Comparison of ENCODE assay signal across 8 cellular contexts in the genomic region with DNA sequence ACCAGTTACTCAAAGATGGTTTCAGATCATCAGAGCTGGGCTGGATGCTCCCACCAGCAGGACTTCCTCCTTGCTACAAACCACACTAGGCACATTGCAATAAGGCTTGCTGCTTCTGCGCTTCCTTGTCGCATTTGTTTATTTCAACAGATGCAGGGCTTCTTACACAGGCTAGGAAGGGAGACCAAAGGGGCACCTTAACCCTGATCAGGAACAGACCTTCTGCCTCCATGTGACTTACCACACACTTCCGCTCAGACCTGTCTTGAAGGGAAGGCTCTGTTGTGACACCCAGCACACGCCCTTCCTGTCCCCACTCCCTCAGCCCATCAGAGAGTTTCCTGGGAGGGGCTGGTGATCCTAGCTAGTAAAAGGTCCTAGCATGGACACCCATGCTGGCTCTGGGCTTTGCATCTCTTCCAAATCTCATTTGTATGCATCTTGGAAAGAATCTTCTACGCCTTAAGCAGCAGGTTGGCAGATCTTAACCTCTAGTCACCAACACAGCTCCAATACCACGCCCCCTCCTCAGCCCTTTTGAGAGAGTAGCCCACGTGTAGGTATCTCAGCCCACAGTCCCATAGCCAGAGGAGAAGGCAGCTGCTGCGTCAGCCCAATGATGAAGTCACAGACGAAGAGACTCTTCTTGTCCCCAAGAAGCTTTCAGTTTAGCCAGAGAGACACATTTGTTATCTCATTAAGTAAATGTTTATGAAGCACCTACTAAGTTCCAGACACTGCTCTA. TPM values are rescaled to one million over a fixed set of nuclear protein-coding genes. Genes with fewer than 3 reads are reported as not detected.
DNase-seq lines count a peak whose midpoint lies in the region; ATAC-seq, FAIRE-seq and TF ChIP-seq lines count a peak whose summit lies in the region.

No MANE protein-coding gene starts in this region.

- no peaks in the 10 kb centered on the region for H3K27me3 ChIP-seq in spleen (replicated peaks in 1 of 7)

- peak overlapping the region in 7 of 8 donors; percentile 35 to 92 (median 78) for H3K27ac ChIP-seq in spleen

- peak overlapping the region in 1 of 8 donors; percentile 50 for H3K4me3 ChIP-seq in spleen

- peaks cover 55% of the 10 kb centered on the region for H3K4me1 Mint-ChIP-seq in activated naive CD4-positive, alpha-beta T cell treated with anti-CD3 and anti-CD28 coated beads, Interleukin-2, amount 10 ng/mL, durations not matched to agents 7 days and 5 days

- H3K9me3 ChIP-seq in spleen: no peaks in the 10 kb centered on the region

- peak overlapping the region; percentile 94 for H3K27ac Mint-ChIP-seq in activated naive CD4-positive, alpha-beta T cell treated with anti-CD3 and anti-CD28 coated beads, Interleukin-2, amount 10 ng/mL, durations not matched to agents 7 days and 5 days

- peaks cover 0 to 10% (median 0%) of the 10 kb centered on the region in 6 donors for H3K36me3 ChIP-seq in spleen

- H3K9me3 Mint-ChIP-seq in activated naive CD4-positive, alpha-beta T cell treated with anti-CD3 and anti-CD28 coated beads, Interleukin-2, amount 10 ng/mL, durations not matched to agents 7 days and 5 days: peaks cover 27% of the 10 kb centered on the region

- WGBS in spleen, 5 donors: 36 to 51% (median 43%) methylated on average over 9 of the region's 9 CpGs

- no peak for ATAC-seq in GM18520 (IDR thresholded peaks at IDR 0.05; ENCODE audit: unreplicated experiment)

- H3K4me3 Mint-ChIP-seq in activated naive CD4-positive, alpha-beta T cell treated with anti-CD3 and anti-CD28 coated beads, Interleukin-2, amount 10 ng/mL, durations not matched to agents 7 days and 5 days: peak overlapping the region; percentile 57

- peaks cover 0 to 42% (median 19%) of the 10 kb centered on the region in 6 donors for H3K4me1 ChIP-seq in spleen

- TF ChIP-seq CTCF in spleen (IDR thresholded peaks at IDR 0.05 in 8 of 11, conservative IDR thresholded peaks at IDR 0.05 in 3 of 11): no peak

- DNase-seq in GM18507 (ENCODE audit: extremely low spot score, insufficient read length, low read depth) (no peak), SKM-1 (lab: John Stamatoyannopoulos, UW; ENCODE audit: unreplicated experiment) (peak; percentile 80), spleen (peak; percentile 88), kidney glomerular epithelial cell (lab: John Stamatoyannopoulos, UW) (no peak), NCI-H446 treated with DMSO at 0.1 percent for 48 hours (lab: John Stamatoyannopoulos, UW) (no peak), NCI-H774 (lab: John Stamatoyannopoulos, UW) (no peak)
- peak; percentile 87 for DNase-seq in activated naive CD4-positive, alpha-beta T cell treated with anti-CD3 and anti-CD28 coated beads, Interleukin-2, amount 10 ng/mL, durations not matched to agents 7 days and 5 days

- H3K36me3 Mint-ChIP-seq in activated naive CD4-positive, alpha-beta T cell treated with anti-CD3 and anti-CD28 coated beads, Interleukin-2, amount 10 ng/mL, durations not matched to agents 7 days and 5 days: peaks cover 69% of the 10 kb centered on the region

- intact Hi-C loops in spleen (cut with DNase I; ENCODE audit: low total_unique reads): no loop called here

- H3K27me3 Mint-ChIP-seq in activated naive CD4-positive, alpha-beta T cell treated with anti-CD3 and anti-CD28 coated beads, Interleukin-2, amount 10 ng/mL, durations not matched to agents 7 days and 5 days: no peaks in the 10 kb centered on the region

- CTCF ChIA-PET in activated naive CD4-positive, alpha-beta T cell treated with anti-CD3 and anti-CD28 coated beads, Interleukin-2, amount 10 ng/mL, durations not matched to agents 7 days and 5 days (lab: Charles Lee): interaction anchor here (1.1 to 1.6 kb wide), 2 partner anchors 53 to 54 kb away, joined by 4 to 5 read pairs; no protein-coding TSS in a partner anchor

- TF ChIP-seq POLR2A in spleen (IDR thresholded peaks at IDR 0.05): no peak

- FAIRE-seq in GM18507 (lab: Jason Lieb, UNC): peak; percentile 29

RNA-seq across cellular contexts. Expression of a gene that starts 47.1 kb away (rescaled TPM):
- 10 to 100 TPM; 13.6 to 65.3 (median 24.3) TPM for total RNA-seq in spleen
- 1 to 10 TPM; 1.4 to 2.3 (median 1.6) TPM for polyA plus RNA-seq in spleen

Comparison
In these comparisons a context has a peak if more than half of its experiments do, and no peak if none do; other contexts are left out.
1. DNase-seq: peak in SKM-1 (single experiment), activated naive CD4-positive, alpha-beta T cell treated with anti-CD3 and anti-CD28 coated beads, Interleukin-2, amount 10 ng/mL, durations not matched to agents 7 days and 5 days (single experiment) and spleen (single experiment); none in GM18507 (single experiment), kidney glomerular epithelial cell (single experiment), NCI-H446 treated with DMSO at 0.1 percent for 48 hours (single experiment) and NCI-H774 (single experiment).